ENCODE assay signal across 1 cellular context in the genomic region with DNA sequence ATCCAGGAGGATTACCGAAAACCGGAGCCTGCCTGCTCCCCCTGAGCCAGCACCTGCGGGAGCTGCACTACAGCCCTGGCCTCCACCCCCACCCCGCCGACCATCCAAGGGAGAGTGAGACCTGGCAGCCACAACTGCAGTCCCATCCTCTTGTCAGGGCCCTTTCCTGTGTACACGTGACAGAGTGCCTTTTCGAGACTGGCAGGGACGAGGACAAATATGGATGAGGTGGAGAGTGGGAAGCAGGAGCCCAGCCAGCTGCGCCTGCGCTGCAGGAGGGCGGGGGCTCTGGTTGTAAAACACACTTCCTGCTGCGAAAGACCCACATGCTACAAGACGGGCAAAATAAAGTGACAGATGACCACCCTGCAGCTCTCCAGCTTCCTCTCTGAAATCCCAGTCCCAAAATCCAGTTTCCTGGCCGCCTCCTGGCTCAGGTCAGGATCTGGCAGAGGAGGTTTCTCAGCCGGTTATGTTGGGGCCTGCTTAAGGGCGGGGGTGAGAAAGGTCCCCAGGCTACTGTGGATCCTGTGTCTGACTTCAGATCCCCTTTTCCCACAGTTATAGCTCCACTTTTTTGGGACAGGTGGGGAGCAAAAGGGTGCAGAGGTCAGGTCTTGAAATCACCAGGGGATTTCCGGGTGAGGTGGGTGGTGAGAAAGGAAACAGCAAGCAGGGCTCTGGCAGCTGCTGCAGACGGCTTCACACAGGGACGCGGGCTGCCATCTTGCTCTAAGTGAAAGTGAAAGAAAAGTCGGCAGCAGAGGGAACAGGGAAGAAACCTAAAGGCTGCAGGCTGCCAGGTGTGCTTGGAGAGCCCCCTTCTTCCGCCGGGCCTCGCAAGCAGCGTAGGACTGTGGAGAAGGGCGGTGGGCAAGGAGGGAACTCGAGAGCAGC.
TF ChIP-seq lines count a peak whose summit lies in the region.

A gene with protein sequence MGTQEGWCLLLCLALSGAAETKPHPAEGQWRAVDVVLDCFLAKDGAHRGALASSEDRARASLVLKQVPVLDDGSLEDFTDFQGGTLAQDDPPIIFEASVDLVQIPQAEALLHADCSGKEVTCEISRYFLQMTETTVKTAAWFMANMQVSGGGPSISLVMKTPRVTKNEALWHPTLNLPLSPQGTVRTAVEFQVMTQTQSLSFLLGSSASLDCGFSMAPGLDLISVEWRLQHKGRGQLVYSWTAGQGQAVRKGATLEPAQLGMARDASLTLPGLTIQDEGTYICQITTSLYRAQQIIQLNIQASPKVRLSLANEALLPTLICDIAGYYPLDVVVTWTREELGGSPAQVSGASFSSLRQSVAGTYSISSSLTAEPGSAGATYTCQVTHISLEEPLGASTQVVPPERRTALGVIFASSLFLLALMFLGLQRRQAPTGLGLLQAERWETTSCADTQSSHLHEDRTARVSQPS (plus strand): TSS at position 695 of the 897 bp plus-strand sequence. CDS start 207 bp downstream, outside the sequence.

TF ChIP-seq in GM12878, 131 proteins besides CTCF, POLR2A, EP300 and RAD21 (continued from another document and continues in another):
- TF ChIP-seq SUPT20H (IDR thresholded peaks at IDR 0.05; ENCODE audit: borderline replicate concordance, control insufficient read depth, low read depth, low read length) = no peak
- TF ChIP-seq, protein P1, sequence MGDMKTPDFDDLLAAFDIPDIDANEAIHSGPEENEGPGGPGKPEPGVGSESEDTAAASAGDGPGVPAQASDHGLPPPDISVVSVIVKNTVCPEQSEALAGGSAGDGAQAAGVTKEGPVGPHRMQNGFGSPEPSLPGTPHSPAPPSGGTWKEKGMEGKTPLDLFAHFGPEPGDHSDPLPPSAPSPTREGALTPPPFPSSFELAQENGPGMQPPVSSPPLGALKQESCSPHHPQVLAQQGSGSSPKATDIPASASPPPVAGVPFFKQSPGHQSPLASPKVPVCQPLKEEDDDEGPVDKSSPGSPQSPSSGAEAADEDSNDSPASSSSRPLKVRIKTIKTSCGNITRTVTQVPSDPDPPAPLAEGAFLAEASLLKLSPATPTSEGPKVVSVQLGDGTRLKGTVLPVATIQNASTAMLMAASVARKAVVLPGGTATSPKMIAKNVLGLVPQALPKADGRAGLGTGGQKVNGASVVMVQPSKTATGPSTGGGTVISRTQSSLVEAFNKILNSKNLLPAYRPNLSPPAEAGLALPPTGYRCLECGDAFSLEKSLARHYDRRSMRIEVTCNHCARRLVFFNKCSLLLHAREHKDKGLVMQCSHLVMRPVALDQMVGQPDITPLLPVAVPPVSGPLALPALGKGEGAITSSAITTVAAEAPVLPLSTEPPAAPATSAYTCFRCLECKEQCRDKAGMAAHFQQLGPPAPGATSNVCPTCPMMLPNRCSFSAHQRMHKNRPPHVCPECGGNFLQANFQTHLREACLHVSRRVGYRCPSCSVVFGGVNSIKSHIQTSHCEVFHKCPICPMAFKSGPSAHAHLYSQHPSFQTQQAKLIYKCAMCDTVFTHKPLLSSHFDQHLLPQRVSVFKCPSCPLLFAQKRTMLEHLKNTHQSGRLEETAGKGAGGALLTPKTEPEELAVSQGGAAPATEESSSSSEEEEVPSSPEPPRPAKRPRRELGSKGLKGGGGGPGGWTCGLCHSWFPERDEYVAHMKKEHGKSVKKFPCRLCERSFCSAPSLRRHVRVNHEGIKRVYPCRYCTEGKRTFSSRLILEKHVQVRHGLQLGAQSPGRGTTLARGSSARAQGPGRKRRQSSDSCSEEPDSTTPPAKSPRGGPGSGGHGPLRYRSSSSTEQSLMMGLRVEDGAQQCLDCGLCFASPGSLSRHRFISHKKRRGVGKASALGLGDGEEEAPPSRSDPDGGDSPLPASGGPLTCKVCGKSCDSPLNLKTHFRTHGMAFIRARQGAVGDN (IDR thresholded peaks at IDR 0.05) = peak; percentile 71
- TF ChIP-seq, protein P2, sequence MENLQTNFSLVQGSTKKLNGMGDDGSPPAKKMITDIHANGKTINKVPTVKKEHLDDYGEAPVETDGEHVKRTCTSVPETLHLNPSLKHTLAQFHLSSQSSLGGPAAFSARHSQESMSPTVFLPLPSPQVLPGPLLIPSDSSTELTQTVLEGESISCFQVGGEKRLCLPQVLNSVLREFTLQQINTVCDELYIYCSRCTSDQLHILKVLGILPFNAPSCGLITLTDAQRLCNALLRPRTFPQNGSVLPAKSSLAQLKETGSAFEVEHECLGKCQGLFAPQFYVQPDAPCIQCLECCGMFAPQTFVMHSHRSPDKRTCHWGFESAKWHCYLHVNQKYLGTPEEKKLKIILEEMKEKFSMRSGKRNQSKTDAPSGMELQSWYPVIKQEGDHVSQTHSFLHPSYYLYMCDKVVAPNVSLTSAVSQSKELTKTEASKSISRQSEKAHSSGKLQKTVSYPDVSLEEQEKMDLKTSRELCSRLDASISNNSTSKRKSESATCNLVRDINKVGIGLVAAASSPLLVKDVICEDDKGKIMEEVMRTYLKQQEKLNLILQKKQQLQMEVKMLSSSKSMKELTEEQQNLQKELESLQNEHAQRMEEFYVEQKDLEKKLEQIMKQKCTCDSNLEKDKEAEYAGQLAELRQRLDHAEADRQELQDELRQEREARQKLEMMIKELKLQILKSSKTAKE (IDR thresholded peaks at IDR 0.05; ENCODE audit: low read depth, poor library complexity, severe bottlenecking) = peak; percentile 59
- no peak for TF ChIP-seq PAX5 (IDR thresholded peaks at IDR 0.05; ENCODE audit: borderline replicate concordance, low read depth, low read length)
- TF ChIP-seq PML (IDR thresholded peaks at IDR 0.05; ENCODE audit: low read length) = no peak
- TF ChIP-seq, protein P3, sequence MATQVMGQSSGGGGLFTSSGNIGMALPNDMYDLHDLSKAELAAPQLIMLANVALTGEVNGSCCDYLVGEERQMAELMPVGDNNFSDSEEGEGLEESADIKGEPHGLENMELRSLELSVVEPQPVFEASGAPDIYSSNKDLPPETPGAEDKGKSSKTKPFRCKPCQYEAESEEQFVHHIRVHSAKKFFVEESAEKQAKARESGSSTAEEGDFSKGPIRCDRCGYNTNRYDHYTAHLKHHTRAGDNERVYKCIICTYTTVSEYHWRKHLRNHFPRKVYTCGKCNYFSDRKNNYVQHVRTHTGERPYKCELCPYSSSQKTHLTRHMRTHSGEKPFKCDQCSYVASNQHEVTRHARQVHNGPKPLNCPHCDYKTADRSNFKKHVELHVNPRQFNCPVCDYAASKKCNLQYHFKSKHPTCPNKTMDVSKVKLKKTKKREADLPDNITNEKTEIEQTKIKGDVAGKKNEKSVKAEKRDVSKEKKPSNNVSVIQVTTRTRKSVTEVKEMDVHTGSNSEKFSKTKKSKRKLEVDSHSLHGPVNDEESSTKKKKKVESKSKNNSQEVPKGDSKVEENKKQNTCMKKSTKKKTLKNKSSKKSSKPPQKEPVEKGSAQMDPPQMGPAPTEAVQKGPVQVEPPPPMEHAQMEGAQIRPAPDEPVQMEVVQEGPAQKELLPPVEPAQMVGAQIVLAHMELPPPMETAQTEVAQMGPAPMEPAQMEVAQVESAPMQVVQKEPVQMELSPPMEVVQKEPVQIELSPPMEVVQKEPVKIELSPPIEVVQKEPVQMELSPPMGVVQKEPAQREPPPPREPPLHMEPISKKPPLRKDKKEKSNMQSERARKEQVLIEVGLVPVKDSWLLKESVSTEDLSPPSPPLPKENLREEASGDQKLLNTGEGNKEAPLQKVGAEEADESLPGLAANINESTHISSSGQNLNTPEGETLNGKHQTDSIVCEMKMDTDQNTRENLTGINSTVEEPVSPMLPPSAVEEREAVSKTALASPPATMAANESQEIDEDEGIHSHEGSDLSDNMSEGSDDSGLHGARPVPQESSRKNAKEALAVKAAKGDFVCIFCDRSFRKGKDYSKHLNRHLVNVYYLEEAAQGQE (IDR thresholded peaks at IDR 0.05; ENCODE audit: low read depth, low read length) = no peak
- TF ChIP-seq, protein P4, sequence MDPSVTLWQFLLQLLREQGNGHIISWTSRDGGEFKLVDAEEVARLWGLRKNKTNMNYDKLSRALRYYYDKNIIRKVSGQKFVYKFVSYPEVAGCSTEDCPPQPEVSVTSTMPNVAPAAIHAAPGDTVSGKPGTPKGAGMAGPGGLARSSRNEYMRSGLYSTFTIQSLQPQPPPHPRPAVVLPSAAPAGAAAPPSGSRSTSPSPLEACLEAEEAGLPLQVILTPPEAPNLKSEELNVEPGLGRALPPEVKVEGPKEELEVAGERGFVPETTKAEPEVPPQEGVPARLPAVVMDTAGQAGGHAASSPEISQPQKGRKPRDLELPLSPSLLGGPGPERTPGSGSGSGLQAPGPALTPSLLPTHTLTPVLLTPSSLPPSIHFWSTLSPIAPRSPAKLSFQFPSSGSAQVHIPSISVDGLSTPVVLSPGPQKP (IDR thresholded peaks at IDR 0.05; ENCODE audit: low read depth, low read length) = no peak
- TF ChIP-seq, protein P5, sequence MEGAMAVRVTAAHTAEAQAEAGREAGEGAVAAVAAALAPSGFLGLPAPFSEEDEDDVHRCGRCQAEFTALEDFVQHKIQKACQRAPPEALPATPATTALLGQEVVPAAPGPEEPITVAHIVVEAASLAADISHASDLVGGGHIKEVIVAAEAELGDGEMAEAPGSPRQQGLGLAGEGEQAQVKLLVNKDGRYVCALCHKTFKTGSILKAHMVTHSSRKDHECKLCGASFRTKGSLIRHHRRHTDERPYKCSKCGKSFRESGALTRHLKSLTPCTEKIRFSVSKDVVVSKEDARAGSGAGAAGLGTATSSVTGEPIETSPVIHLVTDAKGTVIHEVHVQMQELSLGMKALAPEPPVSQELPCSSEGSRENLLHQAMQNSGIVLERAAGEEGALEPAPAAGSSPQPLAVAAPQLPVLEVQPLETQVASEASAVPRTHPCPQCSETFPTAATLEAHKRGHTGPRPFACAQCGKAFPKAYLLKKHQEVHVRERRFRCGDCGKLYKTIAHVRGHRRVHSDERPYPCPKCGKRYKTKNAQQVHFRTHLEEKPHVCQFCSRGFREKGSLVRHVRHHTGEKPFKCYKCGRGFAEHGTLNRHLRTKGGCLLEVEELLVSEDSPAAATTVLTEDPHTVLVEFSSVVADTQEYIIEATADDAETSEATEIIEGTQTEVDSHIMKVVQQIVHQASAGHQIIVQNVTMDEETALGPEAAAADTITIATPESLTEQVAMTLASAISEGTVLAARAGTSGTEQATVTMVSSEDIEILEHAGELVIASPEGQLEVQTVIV (IDR thresholded peaks at IDR 0.05; ENCODE audit: borderline replicate concordance, partially characterized antibody) = no peak
- TF ChIP-seq, protein P6, sequence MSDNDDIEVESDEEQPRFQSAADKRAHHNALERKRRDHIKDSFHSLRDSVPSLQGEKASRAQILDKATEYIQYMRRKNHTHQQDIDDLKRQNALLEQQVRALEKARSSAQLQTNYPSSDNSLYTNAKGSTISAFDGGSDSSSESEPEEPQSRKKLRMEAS (IDR thresholded peaks at IDR 0.05; ENCODE audit: low read depth, low read length) = 0 out of 2 replicates have a peak, but pooled peaks have one; percentile 53
- TF ChIP-seq BCL11A (IDR thresholded peaks at IDR 0.05; ENCODE audit: low read depth, low read length) = 0 out of 2 replicates have a peak, but pooled peaks have one; percentile 14
- no peak for TF ChIP-seq SREBF2 (IDR thresholded peaks at IDR 0.05; ENCODE audit: low read length)
- no peak for TF ChIP-seq MYB (IDR thresholded peaks at IDR 0.05; ENCODE audit: borderline replicate concordance, low read depth, low read length)
- peak; percentile 75 for TF ChIP-seq NRF1 (conservative IDR thresholded peaks at IDR 0.05; ENCODE audit: low read depth, low read length)
- peak; percentile 41; the same call in 1 of the 2 replicates for TF ChIP-seq MTA2 (IDR thresholded peaks at IDR 0.05; ENCODE audit: low read depth)
- TF ChIP-seq POU2F2 (IDR thresholded peaks at IDR 0.05; ENCODE audit: borderline replicate concordance, low read depth, low read length) = 0 out of 3 replicates have a peak, but pooled peaks have one; percentile 16
- peak; percentile 42; the same call in 1 of the 2 replicates for TF ChIP-seq BACH1 (IDR thresholded peaks at IDR 0.05; ENCODE audit: borderline replicate concordance)
- TF ChIP-seq SREBF1 (IDR thresholded peaks at IDR 0.05; ENCODE audit: low read length) = no peak
- TF ChIP-seq, protein P7, sequence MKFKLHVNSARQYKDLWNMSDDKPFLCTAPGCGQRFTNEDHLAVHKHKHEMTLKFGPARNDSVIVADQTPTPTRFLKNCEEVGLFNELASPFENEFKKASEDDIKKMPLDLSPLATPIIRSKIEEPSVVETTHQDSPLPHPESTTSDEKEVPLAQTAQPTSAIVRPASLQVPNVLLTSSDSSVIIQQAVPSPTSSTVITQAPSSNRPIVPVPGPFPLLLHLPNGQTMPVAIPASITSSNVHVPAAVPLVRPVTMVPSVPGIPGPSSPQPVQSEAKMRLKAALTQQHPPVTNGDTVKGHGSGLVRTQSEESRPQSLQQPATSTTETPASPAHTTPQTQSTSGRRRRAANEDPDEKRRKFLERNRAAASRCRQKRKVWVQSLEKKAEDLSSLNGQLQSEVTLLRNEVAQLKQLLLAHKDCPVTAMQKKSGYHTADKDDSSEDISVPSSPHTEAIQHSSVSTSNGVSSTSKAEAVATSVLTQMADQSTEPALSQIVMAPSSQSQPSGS (IDR thresholded peaks at IDR 0.05; ENCODE audit: low read length) = no peak
- TF ChIP-seq NFXL1 (IDR thresholded peaks at IDR 0.05; ENCODE audit: borderline replicate concordance) = no peak
- TF ChIP-seq POLR2AphosphoS2 (IDR thresholded peaks at IDR 0.05; ENCODE audit: low read depth, low read length) = peak; percentile 29; the same call in 1 of the 2 replicates
- no peak for TF ChIP-seq FOS (IDR thresholded peaks at IDR 0.05; ENCODE audit: borderline replicate concordance, extremely low read depth, insufficient read length)
- peak; percentile 76; the same call in 1 of the 2 replicates for TF ChIP-seq DPF2 (IDR thresholded peaks at IDR 0.05)
- TF ChIP-seq SPI1 (IDR thresholded peaks at IDR 0.05; ENCODE audit: borderline replicate concordance, insufficient read depth, low read depth, low read length) = peak; percentile 23; the same call in 1 of the 2 replicates
- no peak for TF ChIP-seq ZNF384 (IDR thresholded peaks at IDR 0.05; ENCODE audit: borderline replicate concordance, low read depth, low read length)
- no peak for TF ChIP-seq CHD4 (IDR thresholded peaks at IDR 0.05)
- TF ChIP-seq NR2C1 (IDR thresholded peaks at IDR 0.05) = peak; percentile 63
- peak; percentile 56 for TF ChIP-seq MEF2B (IDR thresholded peaks at IDR 0.05; ENCODE audit: partially characterized antibody, poor library complexity, severe bottlenecking)
- TF ChIP-seq SMARCA5 (IDR thresholded peaks at IDR 0.05) = peak; percentile 47; the same call in 1 of the 2 replicates
- TF ChIP-seq SIX5 (IDR thresholded peaks at IDR 0.05; ENCODE audit: low read depth, low read length, severe bottlenecking) = peak; percentile 18
- TF ChIP-seq EED (IDR thresholded peaks at IDR 0.05; ENCODE audit: low read depth) = peak; percentile 95
- TF ChIP-seq POLR2AphosphoS5 (IDR thresholded peaks at IDR 0.05; ENCODE audit: low read length) = peak; percentile 70; the same call in 1 of the 2 replicates
- TF ChIP-seq HCFC1 (IDR thresholded peaks at IDR 0.05; ENCODE audit: low read length) = peak; percentile 48; the same call in 1 of the 2 replicates
- no peak for TF ChIP-seq CHD1 (IDR thresholded peaks at IDR 0.05; ENCODE audit: low read depth, low read length)
- no peak for TF ChIP-seq HDAC6 (IDR thresholded peaks at IDR 0.05; ENCODE audit: unreplicated experiment)
- peak; percentile 52 to 58; a peak in 3 of 4 replicates for TF ChIP-seq BHLHE40 (IDR thresholded peaks at IDR 0.05; ENCODE audit: borderline replicate concordance in 1 of 2, low read depth in 2 of 2, low read length in 1 of 2)
